In genomic region chr14:69741055-69741454, GRCh38 we compare ENCODE assay signal across 17 cellular contexts. TPM values are rescaled to one million over a fixed set of nuclear protein-coding genes. Genes with fewer than 3 reads are reported as not detected.
DNase-seq lines count a peak whose midpoint lies in the region; ATAC-seq, FAIRE-seq and TF ChIP-seq lines count a peak whose summit lies in the region.
"Had no signal": no experiment of that assay in that cellular context is flagged by ENCODE, and none has a peak within 500 bp of the region (broad histone marks: within the 10 kb centered on the region; RNA-seq: fewer than 3 reads in every experiment).

No MANE protein-coding gene starts in this region.

- H3K4me1 Mint-ChIP-seq in activated naive CD8-positive, alpha-beta T cell treated with anti-CD3 and anti-CD28 coated beads, Interleukin-2, amount 50 U/mL, for 24 hours: peaks cover 3% of the 10 kb centered on the region
- H3K4me1 Mint-ChIP-seq: CD4-positive, CD25-positive, alpha-beta regulatory T cell had no signal

- H3K36me3 ChIP-seq in RWPE2 (ENCODE audit: low read depth): no peaks in the 10 kb centered on the region
- no peaks in the 10 kb centered on the region for H3K36me3 ChIP-seq in keratinocyte (ENCODE audit: control insufficient read depth in 2 of 2, extremely low read depth in 1 of 2, insufficient read depth in 2 of 2, low read length in 2 of 2)
- no peaks in the 10 kb centered on the region for H3K36me3 ChIP-seq in pancreas
- H3K36me3 ChIP-seq in WERI-Rb-1: no peaks in the 10 kb centered on the region

- peaks cover 3% of the 10 kb centered on the region for H3K36me3 Mint-ChIP-seq in activated naive CD8-positive, alpha-beta T cell treated with anti-CD3 and anti-CD28 coated beads, Interleukin-2, amount 50 U/mL, for 24 hours (ENCODE audit: low read depth)

- 90 to 96% methylated on average over 1 of the region's 1 CpG for WGBS in pancreas, 2 donors

- intact Hi-C loops in pancreas (cut with DNase I): no loop called here

- no peaks in the 10 kb centered on the region for H3K9me1 ChIP-seq in keratinocyte (ENCODE audit: control insufficient read depth, extremely low read depth, insufficient read depth, low read length)

- peak; percentile 28 for DNase-seq in HT-29 (ENCODE audit: low spot score)
- DNase-seq in RWPE2 (ENCODE audit: low spot score): no peak
- no peak for DNase-seq in keratinocyte (ENCODE audit: low read depth, low spot score)
- no peak for DNase-seq in pancreas
- DNase-seq in NCI-H524 (lab: John Stamatoyannopoulos, UW): no peak
- no peak for DNase-seq in activated naive CD8-positive, alpha-beta T cell treated with anti-CD3 and anti-CD28 coated beads, Interleukin-2, amount 50 U/mL, for 24 hours
- DNase-seq in WERI-Rb-1: no peak
- DNase-seq: CD4-positive, CD25-positive, alpha-beta regulatory T cell; GF-D8; NCI-H1048; NCI-H345; NCI-H69; NK-92 treated with Interleukin-12 subunit alpha and Interleukin-12 subunit beta, amount 100 ng/mL, for 24 hours; OCI-M1 had no signal

- H3K27me3 ChIP-seq in RWPE2 (ENCODE audit: insufficient read depth, poor library complexity, severe bottlenecking): no peaks in the 10 kb centered on the region
- H3K27me3 ChIP-seq in keratinocyte (ENCODE audit: control insufficient read depth, extremely low read depth, insufficient read depth, low read length): no peaks in the 10 kb centered on the region
- H3K27me3 ChIP-seq in pancreas: no peaks in the 10 kb centered on the region
- no peaks in the 10 kb centered on the region for H3K27me3 ChIP-seq in WERI-Rb-1 (ENCODE audit: insufficient read depth, low read depth, severe bottlenecking)

- no peaks in the 10 kb centered on the region for H3K79me2 ChIP-seq in keratinocyte (ENCODE audit: control insufficient read depth, insufficient read depth, low read length)

- H3K27ac ChIP-seq in RWPE2 (ENCODE audit: poor library complexity, severe bottlenecking) (peak overlapping the region; percentile 39), keratinocyte (ENCODE audit: control insufficient read depth, insufficient read depth, low read length) (no peak overlapping the region), pancreas (no peak overlapping the region), WERI-Rb-1 (no peak overlapping the region)

- H2AFZ ChIP-seq in keratinocyte (ENCODE audit: control insufficient read depth, low read length): no peak overlapping the region

- H3K4me2 ChIP-seq in keratinocyte (ENCODE audit: control insufficient read depth, extremely low read depth, insufficient read depth, low read depth, low read length): peak overlapping the region; percentile 45

- H3K9ac ChIP-seq in keratinocyte (ENCODE audit: control insufficient read depth, extremely low read depth, insufficient read depth, low read length): no peak overlapping the region

- no peak overlapping the region for H3K4me3 Mint-ChIP-seq in activated naive CD8-positive, alpha-beta T cell treated with anti-CD3 and anti-CD28 coated beads, Interleukin-2, amount 50 U/mL, for 24 hours
- H3K4me3 Mint-ChIP-seq: CD4-positive, CD25-positive, alpha-beta regulatory T cell had no signal

- no peak overlapping the region for H3K27ac Mint-ChIP-seq in activated naive CD8-positive, alpha-beta T cell treated with anti-CD3 and anti-CD28 coated beads, Interleukin-2, amount 50 U/mL, for 24 hours
- H3K27ac Mint-ChIP-seq: CD4-positive, CD25-positive, alpha-beta regulatory T cell had no signal

- H3K9me3 ChIP-seq in RWPE2 (ENCODE audit: severe bottlenecking) (peaks cover 15% of the 10 kb centered on the region), keratinocyte (ENCODE audit: control insufficient read depth, low read depth, low read length) (no peaks in the 10 kb centered on the region), pancreas (no peaks in the 10 kb centered on the region), WERI-Rb-1 (ENCODE audit: severe bottlenecking) (peaks cover 11% of the 10 kb centered on the region)

- ATAC-seq in RWPE2 (ENCODE audit: low read depth) (peak; percentile 96), pancreas (peak in 2 of 4 donors; percentile 29 to 54), GM21786 (IDR thresholded peaks at IDR 0.05; ENCODE audit: unreplicated experiment) (no peak)
- ATAC-seq in activated naive CD8-positive, alpha-beta T cell treated with anti-CD3 and anti-CD28 coated beads, Interleukin-2, amount 50 U/mL, for 24 hours: no peak
- ATAC-seq: SK-N-SH treated with all-trans-retinoic acid at 6 μM for 48 hours had no signal

- no peaks in the 10 kb centered on the region for H3K27me3 Mint-ChIP-seq in activated naive CD8-positive, alpha-beta T cell treated with anti-CD3 and anti-CD28 coated beads, Interleukin-2, amount 50 U/mL, for 24 hours

- H3K4me3 ChIP-seq in RWPE2 (ENCODE audit: severe bottlenecking) (no peak overlapping the region), keratinocyte (ENCODE audit: control insufficient read depth in 2 of 3, extremely low read depth in 1 of 3, insufficient read depth in 2 of 3, low read depth in 1 of 3, low read length in 3 of 3) (no peak overlapping the region), pancreas (no peak overlapping the region), WERI-Rb-1 (ENCODE audit: low read depth, low read length) (no peak overlapping the region)

- peaks cover 20% of the 10 kb centered on the region for H3K4me1 ChIP-seq in RWPE2 (ENCODE audit: insufficient read depth, poor library complexity, severe bottlenecking)
- H3K4me1 ChIP-seq in keratinocyte (ENCODE audit: control insufficient read depth, extremely low read depth, insufficient read depth, low read length): peaks cover 16% of the 10 kb centered on the region
- H3K4me1 ChIP-seq in pancreas: no peaks in the 10 kb centered on the region

- H4K20me1 ChIP-seq in keratinocyte (ENCODE audit: control insufficient read depth, extremely low read depth, insufficient read depth, low read length): no peaks in the 10 kb centered on the region

- TF ChIP-seq CTCF in RWPE2 (IDR thresholded peaks at IDR 0.05; ENCODE audit: poor library complexity, severe bottlenecking) (no peak), keratinocyte (optimal IDR thresholded peaks at IDR 0.05 in 1 of 3, IDR thresholded peaks at IDR 0.05 in 1 of 3, conservative IDR thresholded peaks at IDR 0.05 in 1 of 3; ENCODE audit: extremely low read depth in 1 of 3, insufficient read depth in 2 of 3, low read length in 3 of 3) (no peak), pancreas (IDR thresholded peaks at IDR 0.05) (no peak), WERI-Rb-1 (IDR thresholded peaks at IDR 0.05; ENCODE audit: low read depth, low read length) (no peak)

- dilution Hi-C loops in keratinocyte (cut with MboI; ENCODE audit: extremely low pct_ligation_motif_present, low sequenced_read_pairs): no loop called here

- FAIRE-seq in keratinocyte (lab: Jason Lieb, UNC): peak; percentile 77
- peak; percentile 23 for FAIRE-seq in pancreas (lab: Jason Lieb, UNC)
- FAIRE-seq: H1 had no signal

- peaks cover 4% of the 10 kb centered on the region for H3K9me3 Mint-ChIP-seq in activated naive CD8-positive, alpha-beta T cell treated with anti-CD3 and anti-CD28 coated beads, Interleukin-2, amount 50 U/mL, for 24 hours

RNA-seq across cellular contexts. Expression of gene SRSF5, which starts 25.9 kb away (rescaled TPM):
- 93.3 and 126 TPM in 2 replicates for total RNA-seq in HT-29 (2014; rRNA removed; shearing (Covaris generic))
- polyA plus RNA-seq in keratinocyte (189 to 308 TPM (median 292 TPM) in 3 replicates), pancreas (100 to 1,000 TPM; 196 to 314 TPM)
- polyA plus RNA-seq in keratinocyte (2011; ENCODE audit: low read depth): 583 TPM
- 128 and 154 TPM in 2 replicates for polyA plus RNA-seq in keratinocyte (2011; cell fraction: cytosol; rRNA removed)
- 765 and 1,187 TPM in 2 replicates for polyA plus RNA-seq in keratinocyte (2011; cell fraction: nucleus; rRNA removed)
- polyA plus RNA-seq in keratinocyte (2012; ENCODE audit: low replicate concordance): 259 and 350 TPM in 2 replicates
- polyA minus RNA-seq in keratinocyte: 62.0 to 133 TPM (median 86.7 TPM) in 3 replicates
- polyA minus RNA-seq in keratinocyte (2011; cell fraction: cytosol; rRNA and poly(A)+ RNA removed): 85.2 TPM
- polyA minus RNA-seq in keratinocyte (2011; cell fraction: nucleus; rRNA and poly(A)+ RNA removed): 145 and 186 TPM in 2 replicates
- total RNA-seq in pancreas: 100 to 1,000 TPM in 3 of 6 donors, 10 to 100 TPM in 3; 78.0 to 142 (median 113) TPM

RNA-seq across cellular contexts. Expression of gene SLC10A1, which starts 56.0 kb away (rescaled TPM):
- not detected in 2 replicates for total RNA-seq in HT-29 (2014; rRNA removed; shearing (Covaris generic))
- polyA plus RNA-seq in keratinocyte (not detected in 3 replicates), pancreas (not detected)
- not detected for polyA plus RNA-seq in keratinocyte (2011; ENCODE audit: low read depth)
- polyA plus RNA-seq in keratinocyte (2011; cell fraction: cytosol; rRNA removed): not detected in 2 replicates
- not detected in 2 replicates for polyA plus RNA-seq in keratinocyte (2011; cell fraction: nucleus; rRNA removed)
- 0.10 TPM in 1 of 2 replicates, not detected in the other for polyA plus RNA-seq in keratinocyte (2012; ENCODE audit: low replicate concordance)
- polyA minus RNA-seq in keratinocyte: not detected in 3 replicates
- polyA minus RNA-seq in keratinocyte (2011; cell fraction: cytosol; rRNA and poly(A)+ RNA removed): not detected
- not detected in 2 replicates for polyA minus RNA-seq in keratinocyte (2011; cell fraction: nucleus; rRNA and poly(A)+ RNA removed)
- under 1 TPM in 1 of 6 donors, not detected in 5; 0.06 TPM for total RNA-seq in pancreas
- total RNA-seq: CD4-positive, CD25-positive, alpha-beta regulatory T cell; H1 had no signal
- polyA plus RNA-seq: H1 had no signal
